In the genomic region with DNA sequence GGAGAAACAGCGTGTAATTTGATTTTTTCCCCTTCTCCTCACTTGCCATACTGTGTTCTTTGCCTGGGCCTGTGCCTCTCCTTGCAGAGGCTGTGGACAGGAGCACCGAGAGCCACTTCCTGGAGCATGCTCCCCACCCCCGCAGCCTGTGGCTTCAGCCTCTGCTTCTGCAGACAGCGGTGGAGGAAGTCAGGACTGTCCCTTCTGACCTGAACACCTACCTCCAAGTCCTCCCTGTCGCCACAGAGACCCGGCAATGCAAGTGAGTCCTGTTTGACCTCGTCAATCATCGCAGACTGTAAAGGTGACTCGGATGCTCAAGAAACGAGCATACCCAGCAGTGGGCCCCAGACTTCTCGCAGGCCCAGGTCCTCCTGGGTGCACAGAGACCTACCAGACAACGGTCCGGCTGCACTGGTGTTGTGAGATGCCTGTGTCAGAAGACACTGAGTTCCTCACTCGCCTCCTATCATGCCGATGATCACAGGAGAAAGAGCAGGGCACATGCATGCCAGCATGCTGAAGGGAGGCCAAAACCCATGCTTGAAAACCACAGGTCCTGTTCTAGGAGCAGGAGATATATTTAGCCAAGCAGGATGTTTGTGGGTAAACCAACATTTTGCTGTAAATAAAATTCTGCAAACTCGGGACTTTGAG, we compare ENCODE assay signal across 7 cellular contexts.
DNase-seq lines count a peak whose midpoint lies in the region; ATAC-seq and TF ChIP-seq lines count a peak whose summit lies in the region.

No MANE protein-coding gene starts in this region.

- H2BK5ac ChIP-seq in mesenchymal stem cell (ENCODE audit: low read depth, low read length, poor library complexity, severe bottlenecking) = no peak overlapping the region

- peak; percentile 8 for DNase-seq in H7
- DNase-seq in NCI-H510A (lab: John Stamatoyannopoulos, UW) = peak; percentile 17
- peak; percentile 24 to 72 for DNase-seq in ascending aorta (ENCODE audit: low spot score in 2 of 2)
- peak; percentile 86 for DNase-seq in mesenchymal stem cell
- DNase-seq in dedifferentiated amniotic fluid mesenchymal stem cell (ENCODE audit: extremely low spot score) = no peak
- no peak for DNase-seq in NCI-H526 treated with DMSO at 0.1 percent for 48 hours (lab: John Stamatoyannopoulos, UW)

- no peak overlapping the region for H3K4me2 ChIP-seq in mesenchymal stem cell (ENCODE audit: low read length, poor library complexity, severe bottlenecking)

- peak overlapping the region; percentile 34 to 63 for H2BK12ac ChIP-seq in mesenchymal stem cell (ENCODE audit: low read length in 2 of 2)

- peak overlapping the region in 1 of 2 experiments; percentile 66 for H3K14ac ChIP-seq in mesenchymal stem cell (ENCODE audit: low read length in 2 of 2)

- no peak overlapping the region for H3K23ac ChIP-seq in mesenchymal stem cell (ENCODE audit: low read length in 2 of 2)

- peak overlapping the region; percentile 89 for H4K8ac ChIP-seq in mesenchymal stem cell (ENCODE audit: low read length)

- H2BK120ac ChIP-seq in mesenchymal stem cell (ENCODE audit: low read depth, low read length) = peak overlapping the region; percentile 58

- H3K4me1 ChIP-seq in ascending aorta = peaks cover 0 to 7% of the 10 kb centered on the region in 2 donors
- H3K4me1 ChIP-seq in mesenchymal stem cell (ENCODE audit: control insufficient read depth, insufficient read depth, low read depth, low read length) = peaks cover 31% of the 10 kb centered on the region

- peak overlapping the region; percentile 71 for H4K91ac ChIP-seq in mesenchymal stem cell (ENCODE audit: low read length)

- WGBS in mesenchymal stem cell = 53% methylated on average over 16 of the region's 16 CpGs

- H2BK15ac ChIP-seq in mesenchymal stem cell (ENCODE audit: low read depth, poor library complexity, severe bottlenecking) = no peak overlapping the region

- H3K18ac ChIP-seq in mesenchymal stem cell (ENCODE audit: low read depth in 1 of 2, low read length in 2 of 2) = peak overlapping the region; percentile 47 to 54

- H3K27me3 ChIP-seq in H7 (ENCODE audit: control insufficient read depth, insufficient read depth, low read length) = no peaks in the 10 kb centered on the region
- H3K27me3 ChIP-seq in ascending aorta = no peaks in the 10 kb centered on the region
- H3K27me3 ChIP-seq in mesenchymal stem cell (ENCODE audit: control insufficient read depth in 1 of 2, insufficient read depth in 1 of 2, low read length in 2 of 2) = no peaks in the 10 kb centered on the region

- peak; percentile 47 for ATAC-seq in GM18520 (IDR thresholded peaks at IDR 0.05; ENCODE audit: unreplicated experiment)

- H3K36me3 ChIP-seq in H7 (replicated peaks; ENCODE audit: control insufficient read depth, insufficient read depth, low read length) = no peaks in the 10 kb centered on the region
- H3K36me3 ChIP-seq in ascending aorta = no peaks in the 10 kb centered on the region
- no peaks in the 10 kb centered on the region for H3K36me3 ChIP-seq in mesenchymal stem cell (ENCODE audit: control insufficient read depth in 1 of 2, insufficient read depth in 2 of 2, low read depth in 1 of 2, low read length in 2 of 2)

- H3K4me3 ChIP-seq in H7 (ENCODE audit: insufficient read depth, low read depth, low read length) = no peak overlapping the region
- H3K4me3 ChIP-seq in ascending aorta = no peak overlapping the region
- H3K4me3 ChIP-seq in mesenchymal stem cell (ENCODE audit: insufficient read depth in 1 of 2, low read depth in 1 of 2, low read length in 2 of 2) = no peak overlapping the region

- no peaks in the 10 kb centered on the region for H3K79me1 ChIP-seq in mesenchymal stem cell (replicated peaks; ENCODE audit: low read length, poor library complexity, severe bottlenecking)

- H3K4ac ChIP-seq in mesenchymal stem cell (ENCODE audit: low read depth in 1 of 2, low read length in 2 of 2) = peak overlapping the region; percentile 10 to 89

- H3K9ac ChIP-seq in mesenchymal stem cell (ENCODE audit: low read length) = no peak overlapping the region

- peak overlapping the region in 1 of 2 donors; percentile 42 for H3K27ac ChIP-seq in ascending aorta
- H3K27ac ChIP-seq in mesenchymal stem cell (ENCODE audit: low read length, poor library complexity, severe bottlenecking) = no peak overlapping the region

- intact Hi-C loops in ascending aorta (cut with DNase I) = no loop called here

- H2AFZ ChIP-seq in mesenchymal stem cell (ENCODE audit: low read depth, low read length) = no peak overlapping the region

- H3K9me3 ChIP-seq in ascending aorta = no peaks in the 10 kb centered on the region
- H3K9me3 ChIP-seq in mesenchymal stem cell (ENCODE audit: control insufficient read depth, low read length) = no peaks in the 10 kb centered on the region

- no peak overlapping the region for H2AK5ac ChIP-seq in mesenchymal stem cell (ENCODE audit: low read length, severe bottlenecking)

- no peak for TF ChIP-seq CTCF in ascending aorta (IDR thresholded peaks at IDR 0.05)

Comparison
In these comparisons a context has a peak if more than half of its experiments do, and no peak if none do; other contexts are left out.
1. DNase-seq: peak in H7 (single experiment), NCI-H510A (single experiment), ascending aorta (2 of 2) and mesenchymal stem cell (single experiment); none in dedifferentiated amniotic fluid mesenchymal stem cell (single experiment) and NCI-H526 treated with DMSO at 0.1 percent for 48 hours (single experiment).